9 cellular contexts compared by ENCODE assay signal in genomic region chr1:169363046-169363756, GRCh38. TPM values are rescaled to one million over a fixed set of nuclear protein-coding genes. Genes with fewer than 3 reads are reported as not detected.
A peak's percentile ranks its signal among the peaks of the same experiment; 100 is the strongest.
DNase-seq lines count a peak whose midpoint lies in the region; ATAC-seq, FAIRE-seq and TF ChIP-seq lines count a peak whose summit lies in the region.
"Had no signal": no experiment of that assay in that cellular context is flagged by ENCODE, and none has a peak within 500 bp of the region (broad histone marks: within the 10 kb centered on the region; RNA-seq: fewer than 3 reads in every experiment).

No MANE protein-coding gene starts in this region.

- ATAC-seq in GM18505 (IDR thresholded peaks at IDR 0.05; ENCODE audit: unreplicated experiment) (peak; percentile 32), HG02870 (IDR thresholded peaks at IDR 0.05; ENCODE audit: unreplicated experiment) (peak; percentile 38)
- ATAC-seq in naive thymus-derived CD4-positive, alpha-beta T cell, result no peak

- H3K36me3 ChIP-seq in naive thymus-derived CD4-positive, alpha-beta T cell (ENCODE audit: control insufficient read depth in 2 of 3, insufficient read depth in 3 of 3, low read length in 3 of 3), result no peaks in the 10 kb centered on the region
- no peaks in the 10 kb centered on the region for H3K36me3 ChIP-seq in kidney (ENCODE audit: control insufficient read depth in 1 of 2, insufficient read depth in 2 of 2, low read length in 2 of 2)
- H3K36me3 ChIP-seq: upper lobe of left lung had no signal

- peaks cover 8% of the 10 kb centered on the region for H3K9me3 Mint-ChIP-seq in activated CD4-positive, alpha-beta T cell treated with anti-CD3 and anti-CD28 coated beads, Interleukin-2, amount 10 ng/mL, durations not matched to agents 7 days and 5 days
- H3K9me3 Mint-ChIP-seq in naive thymus-derived CD4-positive, alpha-beta T cell, result peaks cover 0 to 5% (median 0%) of the 10 kb centered on the region in 11 donors

- no peak for FAIRE-seq in kidney (lab: Jason Lieb, UNC)

- intact Hi-C loops in naive thymus-derived CD4-positive, alpha-beta T cell (cut with micrococcal nuclease), result loop anchor here in 1 of 2 donors (10.0 kb wide), 1 partner anchor 1952 kb away; the partner anchor contains the start of gene FMO4
- intact Hi-C loops in kidney (cut with DNase I), result no loop called here

- peak; percentile 22 for DNase-seq in activated CD4-positive, alpha-beta T cell treated with anti-CD3 and anti-CD28 coated beads, Interleukin-2, amount 10 ng/mL, durations not matched to agents 7 days and 5 days
- DNase-seq in naive thymus-derived CD4-positive, alpha-beta T cell, result peak in 1 of 9 donors; percentile 45
- DNase-seq in DMS79 (lab: John Stamatoyannopoulos, UW) (no peak), HuH-7.5 (ENCODE audit: low spot score) (no peak), kidney (no peak), CD1c-positive myeloid dendritic cell (ENCODE audit: extremely low spot score) (no peak)
- DNase-seq: upper lobe of left lung had no signal

- CTCF ChIA-PET in activated CD4-positive, alpha-beta T cell treated with anti-CD3 and anti-CD28 coated beads, Interleukin-2, amount 10 ng/mL, durations not matched to agents 7 days and 5 days (lab: Charles Lee), result interaction anchor here (0.7 to 1.0 kb wide), 3 partner anchors 13 to 256 kb away, joined by 3 to 4 read pairs (median 3); no protein-coding TSS in a partner anchor
- CTCF ChIA-PET in naive thymus-derived CD4-positive, alpha-beta T cell (lab: Charles Lee), result no interaction called here

- peaks cover 1% of the 10 kb centered on the region for H3K27me3 Mint-ChIP-seq in activated CD4-positive, alpha-beta T cell treated with anti-CD3 and anti-CD28 coated beads, Interleukin-2, amount 10 ng/mL, durations not matched to agents 7 days and 5 days
- H3K27me3 Mint-ChIP-seq in naive thymus-derived CD4-positive, alpha-beta T cell, result no peaks in the 10 kb centered on the region

- no peak overlapping the region for H3K4me3 Mint-ChIP-seq in activated CD4-positive, alpha-beta T cell treated with anti-CD3 and anti-CD28 coated beads, Interleukin-2, amount 10 ng/mL, durations not matched to agents 7 days and 5 days
- peak overlapping the region in 1 of 10 donors; percentile 61 for H3K4me3 Mint-ChIP-seq in naive thymus-derived CD4-positive, alpha-beta T cell

- POLR2A ChIA-PET in activated CD4-positive, alpha-beta T cell treated with anti-CD3 and anti-CD28 coated beads, Interleukin-2, amount 10 ng/mL, durations not matched to agents 7 days and 5 days (lab: Charles Lee), result no interaction called here
- POLR2A ChIA-PET in naive thymus-derived CD4-positive, alpha-beta T cell (lab: Charles Lee), result no interaction called here

- H3K9me3 ChIP-seq in naive thymus-derived CD4-positive, alpha-beta T cell (ENCODE audit: control insufficient read depth in 2 of 3, low read length in 3 of 3), result no peaks in the 10 kb centered on the region
- no peaks in the 10 kb centered on the region for H3K9me3 ChIP-seq in kidney (ENCODE audit: control insufficient read depth in 1 of 2, low read length in 2 of 2)
- H3K9me3 ChIP-seq: upper lobe of left lung had no signal

- H3K27me3 ChIP-seq in naive thymus-derived CD4-positive, alpha-beta T cell (ENCODE audit: control insufficient read depth in 2 of 2, insufficient read depth in 2 of 2, low read length in 2 of 2), result no peaks in the 10 kb centered on the region
- H3K27me3 ChIP-seq: upper lobe of left lung had no signal

- no peak overlapping the region for H3K9ac ChIP-seq in kidney (ENCODE audit: low read length in 2 of 2)

- H3K27ac ChIP-seq in naive thymus-derived CD4-positive, alpha-beta T cell (ENCODE audit: low read depth, low read length), result no peak overlapping the region
- no peak overlapping the region for H3K27ac ChIP-seq in kidney (ENCODE audit: low read depth in 2 of 2, low read length in 2 of 2)
- H3K27ac ChIP-seq: upper lobe of left lung had no signal

- peak overlapping the region; percentile 46 for H3K27ac Mint-ChIP-seq in activated CD4-positive, alpha-beta T cell treated with anti-CD3 and anti-CD28 coated beads, Interleukin-2, amount 10 ng/mL, durations not matched to agents 7 days and 5 days
- peak overlapping the region in 5 of 9 donors; percentile 5 to 64 (median 53) for H3K27ac Mint-ChIP-seq in naive thymus-derived CD4-positive, alpha-beta T cell

- no peak for TF ChIP-seq CTCF in kidney (IDR thresholded peaks at IDR 0.05; ENCODE audit: borderline replicate concordance, extremely low read depth, insufficient read depth)

- peaks cover 0 to 6% of the 10 kb centered on the region in 2 donors for H3K4me1 ChIP-seq in naive thymus-derived CD4-positive, alpha-beta T cell (ENCODE audit: control insufficient read depth in 2 of 2, insufficient read depth in 2 of 2, low read length in 2 of 2)
- H3K4me1 ChIP-seq in kidney (ENCODE audit: control insufficient read depth in 1 of 2, insufficient read depth in 1 of 2, low read depth in 1 of 2, low read length in 2 of 2), result peaks cover 0 to 7% of the 10 kb centered on the region in 2 donors

- peaks cover 6% of the 10 kb centered on the region for H3K36me3 Mint-ChIP-seq in activated CD4-positive, alpha-beta T cell treated with anti-CD3 and anti-CD28 coated beads, Interleukin-2, amount 10 ng/mL, durations not matched to agents 7 days and 5 days (ENCODE audit: low read depth)
- H3K36me3 Mint-ChIP-seq in naive thymus-derived CD4-positive, alpha-beta T cell, result peaks cover 0 to 20% (median 0%) of the 10 kb centered on the region in 5 donors

- peaks cover 20% of the 10 kb centered on the region for H3K4me1 Mint-ChIP-seq in activated CD4-positive, alpha-beta T cell treated with anti-CD3 and anti-CD28 coated beads, Interleukin-2, amount 10 ng/mL, durations not matched to agents 7 days and 5 days
- H3K4me1 Mint-ChIP-seq in naive thymus-derived CD4-positive, alpha-beta T cell, result peaks cover 5 to 31% (median 15%) of the 10 kb centered on the region in 7 donors

- no peak overlapping the region for H3K4me3 ChIP-seq in naive thymus-derived CD4-positive, alpha-beta T cell (ENCODE audit: low read length)
- no peak overlapping the region for H3K4me3 ChIP-seq in kidney (ENCODE audit: low read length in 2 of 2)
- H3K4me3 ChIP-seq: upper lobe of left lung had no signal

- TF ChIP-seq POLR2A in GM18505 (IDR thresholded peaks at IDR 0.05; ENCODE audit: borderline replicate concordance, extremely low read depth, insufficient read depth, insufficient read length), result no peak

RNA-seq across cellular contexts. Expression of gene NME7, which starts 4.4 kb away (rescaled TPM):
- 10 to 100 TPM; 16.6 to 16.9 TPM for total RNA-seq in activated CD4-positive, alpha-beta T cell treated with anti-CD3 and anti-CD28 coated beads, Interleukin-2, amount 10 ng/mL, durations not matched to agents 7 days and 5 days
- 10 to 100 TPM in 4 of 5 experiments, 1 to 10 TPM in 1; 8.6 to 14.5 (median 12.7) TPM for total RNA-seq in naive thymus-derived CD4-positive, alpha-beta T cell
- polyA plus RNA-seq in naive thymus-derived CD4-positive, alpha-beta T cell, result 10 to 100 TPM; 15.6 to 18.6 TPM
- total RNA-seq in kidney, result 31.9 TPM
- 13.7 TPM for polyA plus RNA-seq in kidney (ENCODE audit: insufficient read depth, low read depth, low replicate concordance)

RNA-seq across cellular contexts. Expression of gene BLZF1, which starts 4.8 kb away (rescaled TPM):
- 10 to 100 TPM; 23.9 to 24.9 TPM for total RNA-seq in activated CD4-positive, alpha-beta T cell treated with anti-CD3 and anti-CD28 coated beads, Interleukin-2, amount 10 ng/mL, durations not matched to agents 7 days and 5 days
- total RNA-seq in naive thymus-derived CD4-positive, alpha-beta T cell, result 10 to 100 TPM in 4 of 5 experiments, 1 to 10 TPM in 1; 9.9 to 26.8 (median 17.5) TPM
- 10 to 100 TPM; 12.1 to 14.2 TPM for polyA plus RNA-seq in naive thymus-derived CD4-positive, alpha-beta T cell
- 25.3 TPM for total RNA-seq in kidney
- 10.3 TPM for polyA plus RNA-seq in kidney (ENCODE audit: insufficient read depth, low read depth, low replicate concordance)
